Comparison of ENCODE assay signal across 9 cellular contexts in the genomic region with DNA sequence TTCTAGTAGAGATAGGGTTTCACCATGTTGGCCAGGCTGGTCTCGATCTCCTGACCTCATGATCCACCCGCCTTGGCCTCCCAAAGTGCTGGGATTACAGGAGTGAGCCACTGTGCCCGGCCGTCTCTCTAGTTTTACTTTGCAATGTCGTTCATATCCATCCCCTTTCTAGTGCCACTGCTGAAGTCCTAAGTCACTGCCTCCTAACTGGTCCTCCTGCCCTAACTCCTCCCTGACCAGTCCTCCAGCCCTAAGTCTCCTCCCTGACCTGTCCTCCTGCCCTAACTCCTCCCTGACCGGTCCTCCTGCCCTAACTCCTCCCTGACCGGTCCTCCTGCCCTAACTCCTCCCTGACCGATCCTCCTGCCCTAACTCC. TPM values are rescaled to one million over a fixed set of nuclear protein-coding genes. Genes with fewer than 3 reads are reported as not detected.
A peak's percentile ranks its signal among the peaks of the same experiment; 100 is the strongest.
DNase-seq lines count a peak whose midpoint lies in the region; ATAC-seq and TF ChIP-seq lines count a peak whose summit lies in the region.
"Not testable (repeated sequence)": the region's sequence is repeated elsewhere in the genome, so short reads cannot be mapped to it uniquely, and the experiment has no call there.
"Had no signal": no experiment of that assay in that cellular context is flagged by ENCODE, and none has a peak within 500 bp of the region (broad histone marks: within the 10 kb centered on the region; RNA-seq: fewer than 3 reads in every experiment).

No MANE protein-coding gene starts in this region.

- TF ChIP-seq CTCF in Calu3 (IDR thresholded peaks at IDR 0.05; ENCODE audit: unreplicated experiment): not testable (repeated sequence)

- POLR2A ChIA-PET in activated CD8-positive, alpha-beta T cell treated with anti-CD3 and anti-CD28 coated beads, Interleukin-2, amount 10 ng/mL, durations not matched to agents 7 days and 5 days (lab: Charles Lee): not testable (repeated sequence)

- H3K27me3 Mint-ChIP-seq in Calu3 (ENCODE audit: unreplicated experiment); activated CD8-positive, alpha-beta T cell treated with anti-CD3 and anti-CD28 coated beads, Interleukin-2, amount 10 ng/mL, durations not matched to agents 7 days and 5 days (ENCODE audit: low read depth); activated naive CD8-positive, alpha-beta T cell treated with anti-CD3 and anti-CD28 coated beads, Interleukin-2, amount 50 U/mL, for 24 hours; central memory CD8-positive, alpha-beta T cell: not testable (repeated sequence)

- ATAC-seq in activated CD8-positive, alpha-beta T cell treated with anti-CD3 and anti-CD28 coated beads, Interleukin-2, amount 10 ng/mL, durations not matched to agents 7 days and 5 days: peak; percentile 32
- ATAC-seq in activated naive CD8-positive, alpha-beta T cell treated with anti-CD3 and anti-CD28 coated beads, Interleukin-2, amount 50 U/mL, for 24 hours: peak; percentile 43
- peak; percentile 21 for ATAC-seq in central memory CD8-positive, alpha-beta T cell (replicated peaks; ENCODE audit: extremely low read depth, poor library complexity, severe bottlenecking)
- ATAC-seq in stimulated activated effector memory CD8-positive, alpha-beta T cell treated with anti-CD3 and anti-CD28 coated beads, Interleukin-12 subunit alpha, Interleukin-12 subunit beta, amount 100 ng/mL, for 72 hours: peak; percentile 44

- not testable (repeated sequence) for H3K4me3 Mint-ChIP-seq in Calu3 (ENCODE audit: low read depth, unreplicated experiment); activated CD8-positive, alpha-beta T cell treated with anti-CD3 and anti-CD28 coated beads, Interleukin-2, amount 10 ng/mL, durations not matched to agents 7 days and 5 days; activated naive CD8-positive, alpha-beta T cell treated with anti-CD3 and anti-CD28 coated beads, Interleukin-2, amount 50 U/mL, for 24 hours; central memory CD8-positive, alpha-beta T cell; stimulated activated effector memory CD8-positive, alpha-beta T cell treated with anti-CD3 and anti-CD28 coated beads, Interleukin-12 subunit alpha, Interleukin-12 subunit beta, amount 100 ng/mL, for 72 hours

- peaks cover 49% of the 10 kb centered on the region for H3K36me3 Mint-ChIP-seq in Calu3 (ENCODE audit: insufficient read depth, unreplicated experiment)
- not testable (repeated sequence) for H3K36me3 Mint-ChIP-seq in activated CD8-positive, alpha-beta T cell treated with anti-CD3 and anti-CD28 coated beads, Interleukin-2, amount 10 ng/mL, durations not matched to agents 7 days and 5 days (ENCODE audit: low read depth); activated naive CD8-positive, alpha-beta T cell treated with anti-CD3 and anti-CD28 coated beads, Interleukin-2, amount 50 U/mL, for 24 hours (ENCODE audit: low read depth); central memory CD8-positive, alpha-beta T cell (ENCODE audit: insufficient read depth)
- H3K36me3 Mint-ChIP-seq in stimulated activated effector memory CD8-positive, alpha-beta T cell treated with anti-CD3 and anti-CD28 coated beads, Interleukin-12 subunit alpha, Interleukin-12 subunit beta, amount 100 ng/mL, for 72 hours: peaks cover 47% of the 10 kb centered on the region

- H3K27ac Mint-ChIP-seq in Calu3 (ENCODE audit: unreplicated experiment): peak overlapping the region; percentile 2
- H3K27ac Mint-ChIP-seq in activated CD8-positive, alpha-beta T cell treated with anti-CD3 and anti-CD28 coated beads, Interleukin-2, amount 10 ng/mL, durations not matched to agents 7 days and 5 days; activated naive CD8-positive, alpha-beta T cell treated with anti-CD3 and anti-CD28 coated beads, Interleukin-2, amount 50 U/mL, for 24 hours; central memory CD8-positive, alpha-beta T cell (ENCODE audit: low read depth): not testable (repeated sequence)
- peak overlapping the region; percentile 33 for H3K27ac Mint-ChIP-seq in stimulated activated effector memory CD8-positive, alpha-beta T cell treated with anti-CD3 and anti-CD28 coated beads, Interleukin-12 subunit alpha, Interleukin-12 subunit beta, amount 100 ng/mL, for 72 hours

- DNase-seq in Calu3; activated CD8-positive, alpha-beta T cell treated with anti-CD3 and anti-CD28 coated beads, Interleukin-2, amount 10 ng/mL, durations not matched to agents 7 days and 5 days; activated naive CD8-positive, alpha-beta T cell treated with anti-CD3 and anti-CD28 coated beads, Interleukin-2, amount 50 U/mL, for 24 hours; central memory CD8-positive, alpha-beta T cell (ENCODE audit: low spot score in 2 of 2); stimulated activated effector memory CD8-positive, alpha-beta T cell treated with anti-CD3 and anti-CD28 coated beads, Interleukin-12 subunit alpha, Interleukin-12 subunit beta, amount 100 ng/mL, for 72 hours (ENCODE audit: low spot score in 2 of 2): not testable (repeated sequence)
- peak; percentile 4 for DNase-seq in H4 (ENCODE audit: low spot score)
- DNase-seq in KBM-7: peak; percentile 49

- not testable (repeated sequence) for BruUV-seq in Calu3 (replicated peaks; lab: Mats Ljungman, UMichigan)

- not testable (repeated sequence) for H3K9me3 Mint-ChIP-seq in Calu3 (ENCODE audit: low read depth, unreplicated experiment); activated CD8-positive, alpha-beta T cell treated with anti-CD3 and anti-CD28 coated beads, Interleukin-2, amount 10 ng/mL, durations not matched to agents 7 days and 5 days (ENCODE audit: insufficient read depth); activated naive CD8-positive, alpha-beta T cell treated with anti-CD3 and anti-CD28 coated beads, Interleukin-2, amount 50 U/mL, for 24 hours; central memory CD8-positive, alpha-beta T cell; stimulated activated effector memory CD8-positive, alpha-beta T cell treated with anti-CD3 and anti-CD28 coated beads, Interleukin-12 subunit alpha, Interleukin-12 subunit beta, amount 100 ng/mL, for 72 hours

- CTCF ChIA-PET in Calu3 (lab: Charles Lee): interaction anchor here (0.7 kb wide), 1 partner anchor 554 kb away, joined by 4 read pairs; no protein-coding TSS in a partner anchor
- CTCF ChIA-PET in activated CD8-positive, alpha-beta T cell treated with anti-CD3 and anti-CD28 coated beads, Interleukin-2, amount 10 ng/mL, durations not matched to agents 7 days and 5 days (lab: Charles Lee): interaction anchor here (1.1 to 1.6 kb wide), 2 partner anchors 138 to 203 kb away, joined by 3 to 8 read pairs; no protein-coding TSS in a partner anchor

- peaks cover 34% of the 10 kb centered on the region for H3K4me1 Mint-ChIP-seq in Calu3 (ENCODE audit: low read depth, unreplicated experiment)
- H3K4me1 Mint-ChIP-seq in activated CD8-positive, alpha-beta T cell treated with anti-CD3 and anti-CD28 coated beads, Interleukin-2, amount 10 ng/mL, durations not matched to agents 7 days and 5 days (ENCODE audit: low read depth); activated naive CD8-positive, alpha-beta T cell treated with anti-CD3 and anti-CD28 coated beads, Interleukin-2, amount 50 U/mL, for 24 hours; central memory CD8-positive, alpha-beta T cell: not testable (repeated sequence)
- peaks cover 23% of the 10 kb centered on the region for H3K4me1 Mint-ChIP-seq in stimulated activated effector memory CD8-positive, alpha-beta T cell treated with anti-CD3 and anti-CD28 coated beads, Interleukin-12 subunit alpha, Interleukin-12 subunit beta, amount 100 ng/mL, for 72 hours

- in situ Hi-C loops in KBM-7 (cut with MboI; ENCODE audit: low pct_unique_long_range_greater_than_20kb, low sequenced_read_pairs): loop anchor here (25.0 kb wide), 1 partner anchor 500 kb away; a partner anchor contains a TSS

- intact Hi-C loops in Calu3 (cut with micrococcal nuclease; ENCODE audit: unreplicated experiment): loop anchor here (10.0 kb wide), 1 partner anchor 142 kb away; no protein-coding TSS in a partner anchor

RNA-seq across cellular contexts. Expression of a gene that starts 8.3 kb away (rescaled TPM):
- 83.1 and 128 TPM in 2 replicates for total RNA-seq in Calu3 (2022)
- 0.17 and 0.39 TPM in 2 replicates for total RNA-seq in H4 (2014; rRNA removed; shearing (Covaris generic))
- 1 to 10 TPM in 1 of 2 experiments, under 1 TPM in 1; 0.53 to 1.7 TPM for total RNA-seq in activated CD8-positive, alpha-beta T cell treated with anti-CD3 and anti-CD28 coated beads, Interleukin-2, amount 10 ng/mL, durations not matched to agents 7 days and 5 days
- total RNA-seq: Daoy, H9 had no signal

Comparison
In these comparisons a context has a peak if more than half of its experiments do, and no peak if none do; other contexts are left out.
1. RNA of a gene that starts 8.3 kb away (total RNA-seq): 83.1 to 128 TPM in Calu3; 0.53 to 1.7 TPM in activated CD8-positive, alpha-beta T cell treated with anti-CD3 and anti-CD28 coated beads, Interleukin-2, amount 10 ng/mL, durations not matched to agents 7 days and 5 days and 0.17 to 0.39 TPM in H4; every median in the first group is over 10 times any median in the second.
2. Peak in every context shown above with its lines, with median percentiles within 50 percentile points of each other: ATAC-seq.